17 cellular contexts compared by ENCODE assay signal in the genomic region with DNA sequence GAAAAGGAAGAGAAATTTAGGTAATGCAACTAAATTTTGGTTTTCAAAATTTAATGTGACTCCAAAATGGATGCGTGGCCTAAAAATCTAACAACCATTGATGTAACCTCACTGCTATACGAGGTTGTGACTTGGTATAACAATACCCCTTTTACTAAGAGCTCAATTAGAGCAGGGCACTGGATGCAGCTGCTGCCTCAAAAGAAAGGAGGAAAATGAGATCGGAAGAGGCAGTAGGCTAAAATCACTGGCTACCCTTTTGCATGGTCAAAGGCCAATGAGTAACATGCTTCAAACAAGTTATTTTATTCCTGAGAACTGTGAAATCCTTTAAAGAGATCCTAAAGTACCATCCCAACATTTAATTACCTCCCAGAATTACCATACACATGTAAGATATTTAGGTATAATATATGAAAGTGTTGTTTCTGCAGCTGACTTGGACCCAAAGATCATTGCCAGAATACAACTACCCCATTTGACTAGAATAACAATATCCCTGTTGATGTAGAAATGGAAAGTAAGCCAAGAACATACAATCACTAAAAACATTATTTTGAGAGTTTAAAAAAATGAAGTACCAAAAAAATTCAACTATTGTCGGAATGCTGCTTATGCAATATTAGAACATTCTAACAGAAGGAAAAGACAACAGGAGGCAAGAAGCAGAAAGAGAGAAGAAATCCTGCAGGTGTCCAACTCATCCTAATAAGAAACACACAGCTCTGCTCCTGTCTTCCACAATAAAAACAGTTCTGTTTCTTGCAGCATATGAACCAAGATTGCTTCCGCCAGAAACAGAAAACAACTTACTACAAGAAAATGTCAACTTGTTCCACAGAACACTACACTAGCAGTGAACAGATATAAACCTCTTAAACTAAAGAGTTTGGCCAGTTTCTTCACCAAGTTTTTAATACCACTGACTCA. TPM values are rescaled to one million over a fixed set of nuclear protein-coding genes. Genes with fewer than 3 reads are reported as not detected.
A peak's percentile ranks its signal among the peaks of the same experiment; 100 is the strongest.
DNase-seq lines count a peak whose midpoint lies in the region; ATAC-seq and TF ChIP-seq lines count a peak whose summit lies in the region.
"Had no signal": no experiment of that assay in that cellular context is flagged by ENCODE, and none has a peak within 500 bp of the region (broad histone marks: within the 10 kb centered on the region; RNA-seq: fewer than 3 reads in every experiment).

No MANE protein-coding gene starts in this region.

- peak overlapping the region; percentile 4 to 57 (median 53) for H3K27ac ChIP-seq in thyroid gland

- peak overlapping the region; percentile 51 for H3K27ac Mint-ChIP-seq in memory B cell
- no peak overlapping the region for H3K27ac Mint-ChIP-seq in activated CD8-positive, alpha-beta T cell treated with anti-CD3 and anti-CD28 coated beads, Interleukin-2, amount 10 ng/mL, durations not matched to agents 7 days and 5 days
- H3K27ac Mint-ChIP-seq in activated CD8-positive, alpha-beta T cell treated with anti-CD3 and anti-CD28 coated beads for 36 hours: no peak overlapping the region
- H3K27ac Mint-ChIP-seq: activated naive CD4-positive, alpha-beta T cell treated with anti-CD3 and anti-CD28 coated beads, Interleukin-2, amount 10 ng/mL, durations not matched to agents 7 days and 5 days; progenitor cell of endocrine pancreas had no signal

- H3K4me1 Mint-ChIP-seq in memory B cell: peaks cover 34% of the 10 kb centered on the region
- H3K4me1 Mint-ChIP-seq in activated CD8-positive, alpha-beta T cell treated with anti-CD3 and anti-CD28 coated beads, Interleukin-2, amount 10 ng/mL, durations not matched to agents 7 days and 5 days (ENCODE audit: low read depth): peaks cover 13% of the 10 kb centered on the region
- peaks cover 55% of the 10 kb centered on the region for H3K4me1 Mint-ChIP-seq in activated CD8-positive, alpha-beta T cell treated with anti-CD3 and anti-CD28 coated beads for 36 hours (ENCODE audit: low read depth)

- no peaks in the 10 kb centered on the region for H3K9me3 Mint-ChIP-seq in memory B cell
- H3K9me3 Mint-ChIP-seq in activated CD8-positive, alpha-beta T cell treated with anti-CD3 and anti-CD28 coated beads, Interleukin-2, amount 10 ng/mL, durations not matched to agents 7 days and 5 days (ENCODE audit: insufficient read depth): no peaks in the 10 kb centered on the region
- H3K9me3 Mint-ChIP-seq in activated CD8-positive, alpha-beta T cell treated with anti-CD3 and anti-CD28 coated beads for 36 hours: no peaks in the 10 kb centered on the region
- H3K9me3 Mint-ChIP-seq: activated naive CD4-positive, alpha-beta T cell treated with anti-CD3 and anti-CD28 coated beads, Interleukin-2, amount 10 ng/mL, durations not matched to agents 7 days and 5 days had no signal

- intact Hi-C loops in Right ventricle myocardium superior (cut with DNase I): no loop called here
- intact Hi-C loops in Right ventricle myocardium inferior (cut with DNase I): no loop called here
- intact Hi-C loops in thyroid gland (cut with DNase I): no loop called here
- intact Hi-C loops in activated CD8-positive, alpha-beta T cell treated with anti-CD3 and anti-CD28 coated beads for 36 hours (cut with micrococcal nuclease): no loop called here

- 58 to 63% methylated on average over 5 of the region's 5 CpGs for WGBS in thyroid gland, 2 donors

- peaks cover 43 to 48% of the 10 kb centered on the region in 2 donors for H3K4me1 ChIP-seq in thyroid gland

- H3K4me3 ChIP-seq in choroid plexus epithelial cell (ENCODE audit: low read depth, low read length): no peak overlapping the region
- H3K4me3 ChIP-seq in thyroid gland (replicated peaks in 1 of 3): no peak overlapping the region

- H3K36me3 ChIP-seq in thyroid gland: no peaks in the 10 kb centered on the region

- no peaks in the 10 kb centered on the region for H3K27me3 ChIP-seq in thyroid gland

- CTCF ChIA-PET in activated CD8-positive, alpha-beta T cell treated with anti-CD3 and anti-CD28 coated beads, Interleukin-2, amount 10 ng/mL, durations not matched to agents 7 days and 5 days (lab: Charles Lee): interaction anchor here (0.6 to 2.1 kb wide), 6 partner anchors 10 to 110 kb away, joined by 3 to 4 read pairs (median 3); no protein-coding TSS in a partner anchor
- CTCF ChIA-PET in activated CD8-positive, alpha-beta T cell treated with anti-CD3 and anti-CD28 coated beads for 36 hours (lab: Charles Lee): interaction anchor here (0.6 to 1.5 kb wide), 5 partner anchors 10 to 293 kb away, joined by 3 to 4 read pairs (median 3); no protein-coding TSS in a partner anchor

- ATAC-seq in Right ventricle myocardium superior (ENCODE audit: poor library complexity) (peak; percentile 24), Right ventricle myocardium inferior (no peak), memory B cell (ENCODE audit: low read depth) (no peak)
- no peak for ATAC-seq in activated CD8-positive, alpha-beta T cell treated with anti-CD3 and anti-CD28 coated beads, Interleukin-2, amount 10 ng/mL, durations not matched to agents 7 days and 5 days
- ATAC-seq in activated CD8-positive, alpha-beta T cell treated with anti-CD3 and anti-CD28 coated beads for 36 hours: no peak

- POLR2A ChIA-PET in activated CD8-positive, alpha-beta T cell treated with anti-CD3 and anti-CD28 coated beads, Interleukin-2, amount 10 ng/mL, durations not matched to agents 7 days and 5 days (lab: Charles Lee): interaction anchor here (0.9 to 1.7 kb wide), 2 partner anchors 10 to 14 kb away, joined by 3 to 4 read pairs; no protein-coding TSS in a partner anchor
- POLR2A ChIA-PET in activated CD8-positive, alpha-beta T cell treated with anti-CD3 and anti-CD28 coated beads for 36 hours (lab: Charles Lee): interaction anchor here (1.2 to 2.4 kb wide), 4 partner anchors 9 to 14 kb away, joined by 3 to 6 read pairs (median 5); no protein-coding TSS in a partner anchor

- H3K4me3 Mint-ChIP-seq in memory B cell: no peak overlapping the region
- H3K4me3 Mint-ChIP-seq in activated CD8-positive, alpha-beta T cell treated with anti-CD3 and anti-CD28 coated beads, Interleukin-2, amount 10 ng/mL, durations not matched to agents 7 days and 5 days: no peak overlapping the region
- no peak overlapping the region for H3K4me3 Mint-ChIP-seq in activated CD8-positive, alpha-beta T cell treated with anti-CD3 and anti-CD28 coated beads for 36 hours
- H3K4me3 Mint-ChIP-seq: activated naive CD4-positive, alpha-beta T cell treated with anti-CD3 and anti-CD28 coated beads, Interleukin-2, amount 10 ng/mL, durations not matched to agents 7 days and 5 days had no signal

- H3K9me3 ChIP-seq in thyroid gland: no peaks in the 10 kb centered on the region

- no peak for TF ChIP-seq POLR2A in thyroid gland (IDR thresholded peaks at IDR 0.05)

- H3K36me3 Mint-ChIP-seq in memory B cell: peaks cover 8% of the 10 kb centered on the region
- no peaks in the 10 kb centered on the region for H3K36me3 Mint-ChIP-seq in activated CD8-positive, alpha-beta T cell treated with anti-CD3 and anti-CD28 coated beads, Interleukin-2, amount 10 ng/mL, durations not matched to agents 7 days and 5 days (ENCODE audit: low read depth)
- peaks cover 5% of the 10 kb centered on the region for H3K36me3 Mint-ChIP-seq in activated CD8-positive, alpha-beta T cell treated with anti-CD3 and anti-CD28 coated beads for 36 hours (ENCODE audit: low read depth)

- H3K27me3 Mint-ChIP-seq in memory B cell: no peaks in the 10 kb centered on the region
- H3K27me3 Mint-ChIP-seq in activated CD8-positive, alpha-beta T cell treated with anti-CD3 and anti-CD28 coated beads, Interleukin-2, amount 10 ng/mL, durations not matched to agents 7 days and 5 days (ENCODE audit: low read depth): no peaks in the 10 kb centered on the region
- H3K27me3 Mint-ChIP-seq in activated CD8-positive, alpha-beta T cell treated with anti-CD3 and anti-CD28 coated beads for 36 hours: no peaks in the 10 kb centered on the region
- H3K27me3 Mint-ChIP-seq: activated naive CD4-positive, alpha-beta T cell treated with anti-CD3 and anti-CD28 coated beads, Interleukin-2, amount 10 ng/mL, durations not matched to agents 7 days and 5 days; progenitor cell of endocrine pancreas had no signal

- TF ChIP-seq CTCF in choroid plexus epithelial cell (conservative IDR thresholded peaks at IDR 0.05; ENCODE audit: low read depth, low read length): no peak
- TF ChIP-seq CTCF in thyroid gland (IDR thresholded peaks at IDR 0.05): no peak
- TF ChIP-seq CTCF in activated CD8-positive, alpha-beta T cell treated with anti-CD3 and anti-CD28 coated beads for 36 hours (IDR thresholded peaks at IDR 0.05): no peak

- DNase-seq in Right ventricle myocardium superior (no peak), Right ventricle myocardium inferior (ENCODE audit: missing footprints) (no peak), choroid plexus epithelial cell (ENCODE audit: low read depth) (peak; percentile 69), memory B cell (ENCODE audit: low spot score in 2 of 2) (no peak), thyroid gland (no peak)
- DNase-seq in activated CD8-positive, alpha-beta memory T cell treated with anti-CD3 and anti-CD28 coated beads for 24 hours: no peak
- DNase-seq in activated CD8-positive, alpha-beta T cell treated with anti-CD3 and anti-CD28 coated beads, Interleukin-2, amount 10 ng/mL, durations not matched to agents 7 days and 5 days: no peak
- no peak for DNase-seq in activated CD8-positive, alpha-beta T cell treated with anti-CD3 and anti-CD28 coated beads for 36 hours
- DNase-seq: activated CD8-positive, alpha-beta memory T cell treated with anti-CD3 and anti-CD28 coated beads, Interleukin-2, amount 50 U/mL, for 48 hours; activated naive CD4-positive, alpha-beta T cell treated with anti-CD3 and anti-CD28 coated beads, Interleukin-2, amount 10 ng/mL, durations not matched to agents 7 days and 5 days; Calu3; GDM1; glutamatergic neuron; islet precursor cell; NCI-H187; NCI-H524 had no signal

RNA-seq across cellular contexts. Expression of a gene that starts 15.0 kb away (rescaled TPM):
- total RNA-seq in Right ventricle myocardium superior (30.6 TPM), Right ventricle myocardium inferior (28.7 TPM), thyroid gland (10 to 100 TPM; 46.0 to 86.3 (median 71.9) TPM)
- 10 to 100 TPM; 25.9 to 31.4 TPM for total RNA-seq in activated CD8-positive, alpha-beta T cell treated with anti-CD3 and anti-CD28 coated beads, Interleukin-2, amount 10 ng/mL, durations not matched to agents 7 days and 5 days
- total RNA-seq in activated CD8-positive, alpha-beta T cell treated with anti-CD3 and anti-CD28 coated beads for 36 hours: 10 to 100 TPM; 18.7 to 24.1 TPM
